26 cellular contexts compared by ENCODE assay signal in the genomic region with DNA sequence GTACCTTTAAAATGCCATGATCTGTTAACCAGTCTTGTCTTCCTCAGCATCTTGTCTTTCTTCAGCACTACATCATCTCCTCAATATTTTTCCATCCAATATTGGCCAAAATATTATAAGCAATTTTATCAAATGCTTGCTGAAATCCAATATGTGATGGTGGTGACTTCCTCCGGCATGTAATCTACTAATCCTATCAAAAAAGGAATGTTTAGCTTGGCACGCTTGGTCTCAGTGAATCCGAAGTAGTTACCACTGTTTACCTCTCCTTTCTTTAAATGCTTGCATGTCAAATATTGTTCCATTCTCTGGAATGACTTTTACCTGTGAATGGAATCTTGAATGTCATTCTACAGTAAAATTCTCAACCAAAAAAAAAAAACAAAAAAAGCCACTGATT.
"Had no signal": no experiment of that assay in that cellular context is flagged by ENCODE, and none has a peak within 500 bp of the region (broad histone marks: within the 10 kb centered on the region; RNA-seq: fewer than 3 reads in every experiment).

No MANE protein-coding gene starts in this region.

- H3K36me3 ChIP-seq: esophagus squamous epithelium, neutrophil, pancreas, right lobe of liver, thoracic aorta, tibial nerve, upper lobe of left lung had no signal

- H3K4me1 ChIP-seq: pancreas, right lobe of liver had no signal

- H3K9me3 Mint-ChIP-seq: mesothelial cell of epicardium; natural killer cell treated with Interleukin-12 subunit alpha and Interleukin-12 subunit beta and Interleukin-15 and Interleukin-18, amount 100 ng/mL, for 72 hours; neural crest cell; stimulated activated naive CD8-positive, alpha-beta T cell treated with anti-CD3 and anti-CD28 coated beads, Interleukin-15, Interleukin-2, amounts not matched to agents 100 ng/mL and 50 ng/mL, for 24 hours had no signal

- H3K27ac Mint-ChIP-seq: mesothelial cell of epicardium; natural killer cell treated with Interleukin-12 subunit alpha and Interleukin-12 subunit beta and Interleukin-15 and Interleukin-18, amount 100 ng/mL, for 72 hours; stimulated activated naive B cell treated with anti-CD40 and anti-IgM and Interleukin-4, amounts not matched to agents 10 μg/mL and 1 μg/mL and 100 μg/mL, for 72 hours; stimulated activated naive CD8-positive, alpha-beta T cell treated with anti-CD3 and anti-CD28 coated beads, Interleukin-15, Interleukin-2, amounts not matched to agents 100 ng/mL and 50 ng/mL, for 24 hours had no signal

- H3K4me3 ChIP-seq: esophagus squamous epithelium, lung, mucosa of descending colon, pancreas, right lobe of liver, thoracic aorta, tibial nerve, upper lobe of left lung had no signal

- DNase-seq: effector memory CD4-positive, alpha-beta T cell; erythroblast; esophagus squamous epithelium; foreskin melanocyte; kidney; mesenchymal stem cell; mucosa of descending colon; naive B cell; pancreas; right lobe of liver; small intestine; stimulated activated CD4-positive, alpha-beta T cell treated with anti-CD3 and anti-CD28 coated beads, Interleukin-15, amount 100 ng/mL, for 24 hours; stimulated activated CD4-positive, alpha-beta T cell treated with anti-CD3 and anti-CD28 coated beads, Interleukin-2, amount 100 ng/mL, for 48 hours; stimulated activated naive B cell treated with anti-CD40 and anti-IgM and Interleukin-4, amounts not matched to agents 10 μg/mL and 1 μg/mL and 100 μg/mL, for 72 hours; upper lobe of left lung had no signal

- H3K27me3 ChIP-seq: esophagus squamous epithelium, neutrophil, pancreas, right lobe of liver, tibial nerve, upper lobe of left lung had no signal

- H3K27ac ChIP-seq: neutrophil, pancreas, tibial nerve, upper lobe of left lung had no signal

- H3K4me3 Mint-ChIP-seq: mesothelial cell of epicardium; naive B cell; natural killer cell treated with Interleukin-12 subunit alpha and Interleukin-12 subunit beta and Interleukin-15 and Interleukin-18, amount 100 ng/mL, for 72 hours; neural crest cell; stimulated activated naive B cell treated with anti-CD40 and anti-IgM and Interleukin-4, amounts not matched to agents 10 μg/mL and 1 μg/mL and 100 μg/mL, for 72 hours; stimulated activated naive CD8-positive, alpha-beta T cell treated with anti-CD3 and anti-CD28 coated beads, Interleukin-15, Interleukin-2, amounts not matched to agents 100 ng/mL and 50 ng/mL, for 24 hours had no signal

- H3K36me3 Mint-ChIP-seq: mesothelial cell of epicardium; natural killer cell treated with Interleukin-12 subunit alpha and Interleukin-12 subunit beta and Interleukin-15 and Interleukin-18, amount 100 ng/mL, for 72 hours had no signal

- H3K27me3 Mint-ChIP-seq: naive B cell; natural killer cell treated with Interleukin-12 subunit alpha and Interleukin-12 subunit beta and Interleukin-15 and Interleukin-18, amount 100 ng/mL, for 72 hours; progenitor cell of endocrine pancreas; stimulated activated naive B cell treated with anti-CD40 and anti-IgM and Interleukin-4, amounts not matched to agents 10 μg/mL and 1 μg/mL and 100 μg/mL, for 72 hours; stimulated activated naive CD8-positive, alpha-beta T cell treated with anti-CD3 and anti-CD28 coated beads, Interleukin-15, Interleukin-2, amounts not matched to agents 100 ng/mL and 50 ng/mL, for 24 hours had no signal

- H3K9me3 ChIP-seq: esophagus squamous epithelium, mucosa of descending colon, neutrophil, pancreas, right lobe of liver, thoracic aorta, tibial nerve, upper lobe of left lung had no signal

- FAIRE-seq: colon, kidney, pancreas, small intestine, urothelium cell line had no signal
